ENCODE assay signal across 30 cellular contexts in genomic region chr15:61144055-61144454, GRCh38.
"Had no signal": no experiment of that assay in that cellular context is flagged by ENCODE, and none has a peak within 500 bp of the region (broad histone marks: within the 10 kb centered on the region; RNA-seq: fewer than 3 reads in every experiment).

No MANE protein-coding gene starts in this region.

- H3K27ac ChIP-seq: ascending aorta, cardiac muscle cell, PC-9, RWPE1, SJCRH30, SK-N-MC, WERI-Rb-1 had no signal

- H3K36me3 ChIP-seq: ascending aorta, cardiac muscle cell, SJCRH30, WERI-Rb-1 had no signal

- H3K4me3 ChIP-seq: ascending aorta, cardiac muscle cell, PC-9, SJCRH30, SK-N-MC had no signal

- H3K27me3 ChIP-seq: ascending aorta, cardiac muscle cell, SJCRH30 had no signal

- DNase-seq: activated CD4-positive, alpha-beta T cell treated with anti-CD3 and anti-CD28 coated beads, Interleukin-2, amount 10 ng/mL, durations not matched to agents 24 days and 14 days; activated CD4-positive, alpha-beta T cell treated with anti-CD3 and anti-CD28 coated beads, Interleukin-2, amount 50 U/mL, for 4 hours; activated CD8-positive, alpha-beta T cell treated with anti-CD3 and anti-CD28 coated beads for 36 hours; activated effector memory CD4-positive, alpha-beta T cell treated with anti-CD3 and anti-CD28 coated beads, Interleukin-2, amount 50 U/mL, for 16 hours; activated naive CD4-positive, alpha-beta T cell; activated naive CD4-positive, alpha-beta T cell treated with anti-CD3 and anti-CD28 coated beads, Interleukin-2, amount 50 U/mL, for 16 hours; activated naive CD8-positive, alpha-beta T cell treated with anti-CD3 and anti-CD28 coated beads for 36 hours; activated T-cell treated with anti-CD3 and anti-CD28 coated beads, Interleukin-2, amount 50 U/mL, for 1 hour; activated T-cell treated with anti-CD3 and anti-CD28 coated beads, Interleukin-2, amount 50 U/mL, for 72 hours; amygdala; KG1; MM.1S; MV-4-11; NCI-H1092; NCI-H1436 treated with DMSO at 0.1 percent for 48 hours; NCI-H1694 treated with DMSO at 0.1 percent for 48 hours; NCI-H2029; NCI-H345; NCI-H524 treated with DMSO at 0.1 percent for 48 hours; NK-92 treated with Interleukin-12 subunit alpha and Interleukin-12 subunit beta, amount 100 ng/mL, for 24 hours; PC-9; SHP77; SJCRH30; T1000; WERI-Rb-1 had no signal

- H3K36me3 Mint-ChIP-seq: activated naive CD8-positive, alpha-beta T cell treated with anti-CD3 and anti-CD28 coated beads for 36 hours had no signal

- H3K9me3 ChIP-seq: ascending aorta, SJCRH30 had no signal

- H3K27ac Mint-ChIP-seq: activated CD4-positive, alpha-beta T cell treated with anti-CD3 and anti-CD28 coated beads, Interleukin-2, amount 10 ng/mL, durations not matched to agents 24 days and 14 days; activated CD8-positive, alpha-beta T cell treated with anti-CD3 and anti-CD28 coated beads for 36 hours; activated naive CD8-positive, alpha-beta T cell treated with anti-CD3 and anti-CD28 coated beads for 36 hours; activated T-cell treated with anti-CD3 and anti-CD28 coated beads, Interleukin-2, amount 50 U/mL, for 72 hours; activated T-helper 17 cell treated with anti-CD3 and anti-CD28 coated beads, Interleukin-2, amount 50 U/mL, for 72 hours had no signal

- ATAC-seq: activated CD8-positive, alpha-beta T cell treated with anti-CD3 and anti-CD28 coated beads for 36 hours; activated T-cell treated with anti-CD3 and anti-CD28 coated beads, Interleukin-2, amount 50 U/mL, for 72 hours; activated T-helper 17 cell treated with anti-CD3 and anti-CD28 coated beads, Interleukin-2, amount 50 U/mL, for 72 hours had no signal

- H3K9me3 Mint-ChIP-seq: activated CD4-positive, alpha-beta T cell treated with anti-CD3 and anti-CD28 coated beads, Interleukin-2, amount 10 ng/mL, durations not matched to agents 24 days and 14 days; activated CD8-positive, alpha-beta T cell treated with anti-CD3 and anti-CD28 coated beads for 36 hours; activated naive CD8-positive, alpha-beta T cell treated with anti-CD3 and anti-CD28 coated beads for 36 hours; activated T-cell treated with anti-CD3 and anti-CD28 coated beads, Interleukin-2, amount 50 U/mL, for 72 hours; activated T-helper 17 cell treated with anti-CD3 and anti-CD28 coated beads, Interleukin-2, amount 50 U/mL, for 72 hours had no signal

- H2AFZ ChIP-seq: PC-9 had no signal

- H3K4me3 Mint-ChIP-seq: activated CD4-positive, alpha-beta T cell treated with anti-CD3 and anti-CD28 coated beads, Interleukin-2, amount 10 ng/mL, durations not matched to agents 24 days and 14 days; activated CD8-positive, alpha-beta T cell treated with anti-CD3 and anti-CD28 coated beads for 36 hours; activated naive CD8-positive, alpha-beta T cell treated with anti-CD3 and anti-CD28 coated beads for 36 hours; activated T-cell treated with anti-CD3 and anti-CD28 coated beads, Interleukin-2, amount 50 U/mL, for 72 hours; activated T-helper 17 cell treated with anti-CD3 and anti-CD28 coated beads, Interleukin-2, amount 50 U/mL, for 72 hours had no signal

- H3K4me2 ChIP-seq: PC-9 had no signal

- H3K4me1 Mint-ChIP-seq: activated CD4-positive, alpha-beta T cell treated with anti-CD3 and anti-CD28 coated beads, Interleukin-2, amount 10 ng/mL, durations not matched to agents 24 days and 14 days; activated naive CD8-positive, alpha-beta T cell treated with anti-CD3 and anti-CD28 coated beads for 36 hours; activated T-helper 17 cell treated with anti-CD3 and anti-CD28 coated beads, Interleukin-2, amount 50 U/mL, for 72 hours had no signal

- H3K4me1 ChIP-seq: ascending aorta, SJCRH30 had no signal
